In genomic region chr12:94644622-94645021, GRCh38 we compare ENCODE assay signal across 9 cellular contexts. TPM values are rescaled to one million over a fixed set of nuclear protein-coding genes. Genes with fewer than 3 reads are reported as not detected.
DNase-seq lines count a peak whose midpoint lies in the region; ATAC-seq and TF ChIP-seq lines count a peak whose summit lies in the region.
"Had no signal": no experiment of that assay in that cellular context is flagged by ENCODE, and none has a peak within 500 bp of the region (broad histone marks: within the 10 kb centered on the region; RNA-seq: fewer than 3 reads in every experiment).

No MANE protein-coding gene starts in this region.

- H3K9me3 ChIP-seq in psoas muscle = no peaks in the 10 kb centered on the region

- no peak for TF ChIP-seq CTCF in psoas muscle (IDR thresholded peaks at IDR 0.05)

- peak; percentile 13 for DNase-seq in activated CD4-positive, alpha-beta T cell treated with anti-CD3 and anti-CD28 coated beads for 36 hours
- no peak for DNase-seq in activated CD4-positive, alpha-beta T cell treated with anti-CD3 and anti-CD28 coated beads for 4 hours
- DNase-seq in HS-5 (ENCODE audit: low read depth) (peak; percentile 86), dermis blood vessel endothelial cell (peak; percentile 82), psoas muscle (peak in 1 of 2 donors; percentile 57), DMS 273 treated with DMSO at 0.1 percent for 48 hours (lab: John Stamatoyannopoulos, UW) (no peak)
- no peak for DNase-seq in effector CD4-positive, alpha-beta T cell
- no peak for DNase-seq in stimulated activated CD4-positive, alpha-beta T cell treated with anti-CD3 and anti-CD28 coated beads, Interleukin-2, amount 100 ng/mL, for 24 hours

- no peak overlapping the region for H3K27ac Mint-ChIP-seq in activated CD4-positive, alpha-beta T cell treated with anti-CD3 and anti-CD28 coated beads for 36 hours
- H3K27ac Mint-ChIP-seq: CD4-positive, CD25-positive, alpha-beta regulatory T cell had no signal

- CTCF ChIA-PET in activated CD4-positive, alpha-beta T cell treated with anti-CD3 and anti-CD28 coated beads for 36 hours (lab: Charles Lee) = interaction anchor here (1.2 kb wide), 1 partner anchor 21 kb away, joined by 3 read pairs; no protein-coding TSS in a partner anchor

- H3K4me3 ChIP-seq in psoas muscle = peak overlapping the region; percentile 48

- H3K36me3 ChIP-seq in psoas muscle (ENCODE audit: insufficient read depth in 1 of 2, low read depth in 1 of 2) = no peaks in the 10 kb centered on the region

- H3K36me3 Mint-ChIP-seq in activated CD4-positive, alpha-beta T cell treated with anti-CD3 and anti-CD28 coated beads for 36 hours (ENCODE audit: low read depth) = no peaks in the 10 kb centered on the region
- H3K36me3 Mint-ChIP-seq: CD4-positive, CD25-positive, alpha-beta regulatory T cell had no signal

- H3K4me1 Mint-ChIP-seq in activated CD4-positive, alpha-beta T cell treated with anti-CD3 and anti-CD28 coated beads for 36 hours = peaks cover 37% of the 10 kb centered on the region

- no peaks in the 10 kb centered on the region for H3K27me3 ChIP-seq in psoas muscle (ENCODE audit: insufficient read depth in 3 of 3, low read length in 2 of 3)

- POLR2A ChIA-PET in activated CD4-positive, alpha-beta T cell treated with anti-CD3 and anti-CD28 coated beads for 36 hours (lab: Charles Lee) = no interaction called here

- H3K9me3 Mint-ChIP-seq in activated CD4-positive, alpha-beta T cell treated with anti-CD3 and anti-CD28 coated beads for 36 hours (ENCODE audit: low read depth) = no peaks in the 10 kb centered on the region

- ATAC-seq in activated CD4-positive, alpha-beta T cell treated with anti-CD3 and anti-CD28 coated beads for 36 hours = peak; percentile 26
- ATAC-seq in psoas muscle = peak; percentile 90 to 94 (median 92)

- peak overlapping the region; percentile 98 for H3K27ac ChIP-seq in psoas muscle

- peaks cover 56% of the 10 kb centered on the region for H3K4me1 ChIP-seq in psoas muscle

- intact Hi-C loops in activated CD4-positive, alpha-beta T cell treated with anti-CD3 and anti-CD28 coated beads for 36 hours (cut with DNase I, micrococcal nuclease) = loop anchor here (2.0 to 10.0 kb wide), 6 partner anchors 24 to 497 kb away; partner anchors contain the start of genes CEP83 (in 1 of the 2), NDUFA12 (in 1 of the 2) and PLXNC1 (in 1 of the 2)
- intact Hi-C loops in psoas muscle (cut with DNase I) = loop anchor here in 1 of 2 donors (2.0 kb wide), 1 partner anchor 28 kb away; no protein-coding TSS in a partner anchor

- WGBS in psoas muscle, 3 donors = 12 to 18% (median 17%) methylated on average over 4 of the region's 4 CpGs

- H3K27me3 Mint-ChIP-seq in activated CD4-positive, alpha-beta T cell treated with anti-CD3 and anti-CD28 coated beads for 36 hours = peaks cover 51% of the 10 kb centered on the region

- no peak overlapping the region for H3K4me3 Mint-ChIP-seq in activated CD4-positive, alpha-beta T cell treated with anti-CD3 and anti-CD28 coated beads for 36 hours

RNA-seq across cellular contexts. Expression of gene TMCC3, which starts 5.7 kb away (rescaled TPM):
- under 1 TPM; 0.05 to 0.16 TPM for total RNA-seq in activated CD4-positive, alpha-beta T cell treated with anti-CD3 and anti-CD28 coated beads for 36 hours
- total RNA-seq in dermis blood vessel endothelial cell (27.8 and 34.5 TPM in 2 replicates), psoas muscle (10 to 100 TPM; 18.2 to 61.6 (median 28.0) TPM)
- polyA plus RNA-seq in psoas muscle = 10 to 100 TPM; 10.6 to 32.6 (median 10.8) TPM

Comparison
In these comparisons a context has a peak if more than half of its experiments do, and no peak if none do; other contexts are left out.
1. DNase-seq: peak in activated CD4-positive, alpha-beta T cell treated with anti-CD3 and anti-CD28 coated beads for 36 hours (single experiment), HS-5 (single experiment) and dermis blood vessel endothelial cell (single experiment); none in activated CD4-positive, alpha-beta T cell treated with anti-CD3 and anti-CD28 coated beads for 4 hours (0 of 2), DMS 273 treated with DMSO at 0.1 percent for 48 hours (single experiment), effector CD4-positive, alpha-beta T cell (single experiment) and stimulated activated CD4-positive, alpha-beta T cell treated with anti-CD3 and anti-CD28 coated beads, Interleukin-2, amount 100 ng/mL, for 24 hours (0 of 2).
2. RNA of gene TMCC3, which starts 5.7 kb away (total RNA-seq): 18.2 to 61.6 TPM in psoas muscle and 27.8 to 34.5 TPM in dermis blood vessel endothelial cell; 0.05 to 0.16 TPM in activated CD4-positive, alpha-beta T cell treated with anti-CD3 and anti-CD28 coated beads for 36 hours; every median in the first group is over 10 times any median in the second.